10 cellular contexts compared by ENCODE assay signal in the genomic region with DNA sequence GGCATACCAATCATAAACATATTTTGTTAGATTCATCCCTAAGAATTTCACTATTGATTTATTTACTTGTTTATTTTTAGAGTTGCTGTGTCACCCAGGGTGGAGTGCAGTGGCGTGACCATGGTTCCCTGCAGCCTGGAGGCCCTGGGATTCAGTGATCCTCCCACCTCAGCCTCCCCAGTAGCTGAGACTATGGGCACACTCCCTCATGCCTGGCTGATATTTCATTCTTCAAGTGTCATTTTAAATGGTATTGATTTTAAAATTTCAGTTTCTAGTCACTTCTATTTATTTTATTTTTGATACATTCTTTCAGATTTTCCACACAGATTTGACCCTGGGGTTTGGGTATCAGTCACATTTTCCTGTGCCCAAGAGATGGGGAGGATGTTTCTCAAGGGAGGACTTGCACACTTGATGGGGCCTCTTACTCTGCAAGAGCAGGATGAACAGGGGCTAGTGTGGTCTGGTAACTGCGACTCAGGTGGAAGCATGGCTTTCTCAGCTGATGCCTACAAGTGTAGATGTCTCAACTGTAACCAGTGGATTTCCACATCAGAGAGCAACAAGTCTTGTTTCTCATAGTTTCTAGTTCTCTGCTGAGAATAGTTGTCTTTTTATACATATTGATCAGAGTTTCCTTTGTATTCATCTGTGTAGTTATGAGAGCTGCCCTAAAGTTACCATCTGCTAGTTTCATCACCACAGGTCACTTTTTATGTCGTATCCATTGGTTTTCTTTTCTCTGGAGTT. TPM values are rescaled to one million over a fixed set of nuclear protein-coding genes. Genes with fewer than 3 reads are reported as not detected.
DNase-seq lines count a peak whose midpoint lies in the region; ATAC-seq, FAIRE-seq and TF ChIP-seq lines count a peak whose summit lies in the region.
"Had no signal": no experiment of that assay in that cellular context is flagged by ENCODE, and none has a peak within 500 bp of the region (broad histone marks: within the 10 kb centered on the region; RNA-seq: fewer than 3 reads in every experiment).

No MANE protein-coding gene starts in this region.

- TF ChIP-seq POLR2A in heart left ventricle (IDR thresholded peaks at IDR 0.05) = no peak

- H3K36me3 ChIP-seq in GM06990 (ENCODE audit: control insufficient read depth, insufficient read depth, low read length) (no peaks in the 10 kb centered on the region), heart left ventricle (no peaks in the 10 kb centered on the region)

- 73 to 79% (median 76%) methylated on average over 3 of the region's 3 CpGs for WGBS in heart left ventricle, 4 donors

- ATAC-seq in GM18870 (IDR thresholded peaks at IDR 0.05; ENCODE audit: unreplicated experiment) = peak; percentile 89
- peak; percentile 76 for ATAC-seq in HG02610 (IDR thresholded peaks at IDR 0.05; ENCODE audit: unreplicated experiment)
- peak; percentile 81 for ATAC-seq in HG03571 (IDR thresholded peaks at IDR 0.05; ENCODE audit: unreplicated experiment)
- ATAC-seq in heart left ventricle = no peak

- DNase-seq in GM06990 (ENCODE audit: extremely low read depth, insufficient read length) (peak; percentile 59), NCI-H146 (lab: John Stamatoyannopoulos, UW) (no peak), NCI-H2107 (lab: John Stamatoyannopoulos, UW) (no peak), D721Med (ENCODE audit: insufficient read length, low spot score) (no peak), heart left ventricle (no peak)
- DNase-seq: NCI-H1048 had no signal

- H3K27me3 ChIP-seq in GM06990 (replicated peaks; ENCODE audit: control insufficient read depth, insufficient read depth, low read length) (no peaks in the 10 kb centered on the region), heart left ventricle (peaks cover 0 to 17% (median 0%) of the 10 kb centered on the region in 9 donors)

- FAIRE-seq in D721Med (lab: Jason Lieb, UNC) = no peak

- no peaks in the 10 kb centered on the region for H3K4me1 ChIP-seq in heart left ventricle

- H3K4me3 ChIP-seq in GM06990 (replicated peaks; ENCODE audit: low read depth, low read length) (no peak overlapping the region), heart left ventricle (no peak overlapping the region)

- intact Hi-C loops in heart left ventricle (cut with DNase I) = loop anchor here in 2 of 10 donors (10.0 kb wide), 1 partner anchor 803 kb away; no protein-coding TSS in a partner anchor

- H3K9me3 ChIP-seq in heart left ventricle = no peaks in the 10 kb centered on the region

- no peak for TF ChIP-seq CTCF in GM06990 (IDR thresholded peaks at IDR 0.05; ENCODE audit: insufficient read depth, low read length, poor library complexity, severe bottlenecking)
- no peak for TF ChIP-seq CTCF in D721Med (IDR thresholded peaks at IDR 0.05; ENCODE audit: insufficient read depth, missing control alignments)
- TF ChIP-seq CTCF in heart left ventricle (IDR thresholded peaks at IDR 0.05) = no peak

- H3K27ac ChIP-seq in heart left ventricle = no peak overlapping the region
- H3K27ac ChIP-seq: C4-2B had no signal

RNA-seq across cellular contexts. Expression of a gene that starts 40.2 kb away (rescaled TPM):
- 1 to 10 TPM; 1.3 to 5.4 (median 2.5) TPM for total RNA-seq in heart left ventricle
- 1 to 10 TPM; 1.5 to 4.5 TPM for polyA plus RNA-seq in heart left ventricle

Comparison
In these comparisons a context has a peak if more than half of its experiments do, and no peak if none do; other contexts are left out.
1. ATAC-seq: peak in GM18870 (single experiment), HG02610 (single experiment) and HG03571 (single experiment); none in heart left ventricle (0 of 4).